ENCODE assay signal across 22 cellular contexts in genomic region chr9:82406714-82407113, GRCh38.
"Had no signal": no experiment of that assay in that cellular context is flagged by ENCODE, and none has a peak within 500 bp of the region (broad histone marks: within the 10 kb centered on the region; RNA-seq: fewer than 3 reads in every experiment).

No MANE protein-coding gene starts in this region.

- H3K27ac ChIP-seq: ascending aorta, body of pancreas had no signal

- H3K4me1 ChIP-seq: ascending aorta, body of pancreas had no signal

- H3K4me1 Mint-ChIP-seq: activated CD4-positive, alpha-beta T cell treated with anti-CD3 and anti-CD28 coated beads, Interleukin-2, amount 10 ng/mL, durations not matched to agents 24 days and 14 days; activated naive CD8-positive, alpha-beta T cell treated with anti-CD3 and anti-CD28 coated beads, Interleukin-2, amount 50 U/mL, for 24 hours had no signal

- H3K36me3 ChIP-seq: ascending aorta had no signal

- ATAC-seq: activated naive CD4-positive, alpha-beta T cell treated with anti-CD3 and anti-CD28 coated beads, Interleukin-2, amount 50 U/mL, for 72 hours; activated naive CD8-positive, alpha-beta T cell treated with anti-CD3 and anti-CD28 coated beads, Interleukin-2, amount 50 U/mL, for 24 hours; activated T-cell treated with anti-CD3 and anti-CD28 coated beads, Interleukin-2, amount 50 U/mL, for 4 hours; body of pancreas; WTC11 had no signal

- H3K36me3 Mint-ChIP-seq: WTC11 had no signal

- H3K4me3 Mint-ChIP-seq: activated CD4-positive, alpha-beta T cell treated with anti-CD3 and anti-CD28 coated beads, Interleukin-2, amount 10 ng/mL, durations not matched to agents 24 days and 14 days; activated naive CD8-positive, alpha-beta T cell treated with anti-CD3 and anti-CD28 coated beads, Interleukin-2, amount 50 U/mL, for 24 hours; activated T-cell treated with anti-CD3 and anti-CD28 coated beads, Interleukin-2, amount 50 U/mL, for 4 hours; WTC11 had no signal

- H3K27me3 Mint-ChIP-seq: activated CD4-positive, alpha-beta T cell treated with anti-CD3 and anti-CD28 coated beads, Interleukin-2, amount 10 ng/mL, durations not matched to agents 24 days and 14 days; activated naive CD8-positive, alpha-beta T cell treated with anti-CD3 and anti-CD28 coated beads, Interleukin-2, amount 50 U/mL, for 24 hours had no signal

- H3K4me3 ChIP-seq: ascending aorta, body of pancreas had no signal

- H3K27me3 ChIP-seq: ascending aorta, body of pancreas had no signal

- H3K27ac Mint-ChIP-seq: activated CD4-positive, alpha-beta T cell treated with anti-CD3 and anti-CD28 coated beads, Interleukin-2, amount 10 ng/mL, durations not matched to agents 24 days and 14 days; activated naive CD4-positive, alpha-beta T cell treated with anti-CD3 and anti-CD28 coated beads, Interleukin-2, amount 50 U/mL, for 72 hours; activated naive CD8-positive, alpha-beta T cell treated with anti-CD3 and anti-CD28 coated beads, Interleukin-2, amount 50 U/mL, for 24 hours; WTC11 had no signal

- DNase-seq: activated CD4-positive, alpha-beta T cell treated with anti-CD3 and anti-CD28 coated beads, Interleukin-2, amount 10 ng/mL, durations not matched to agents 24 days and 14 days; activated CD4-positive, alpha-beta T cell treated with anti-CD3 and anti-CD28 coated beads, Interleukin-2, amount 50 U/mL, for 48 hours; activated CD4-positive, CD25-positive, alpha-beta regulatory T cell treated with anti-CD3 and anti-CD28 coated beads, Interleukin-2, amount 50 U/mL, for 72 hours; activated effector memory CD4-positive, alpha-beta T cell treated with anti-CD3 and anti-CD28 coated beads, Interleukin-2, amount 50 U/mL, for 16 hours; activated naive CD4-positive, alpha-beta T cell treated with Interleukin-2 at 50 U/mL for 16 hours; activated naive CD8-positive, alpha-beta T cell treated with anti-CD3 and anti-CD28 coated beads, Interleukin-2, amount 50 U/mL, for 24 hours; activated T-cell treated with anti-CD3 and anti-CD28 coated beads, Interleukin-2, amount 50 U/mL, for 4 hours; amniotic stem cell; body of pancreas; central memory CD4-positive, alpha-beta T cell; IMR-90; Kasumi-1; KBM-7; NCI-H1048; NCI-H1436 treated with DMSO at 0.1 percent for 48 hours; NCI-H1930; NCI-H510A treated with DMSO at 0.1 percent for 48 hours; NCI-H82; SIG-M5 had no signal

- H3K9me3 ChIP-seq: ascending aorta, body of pancreas had no signal
